ENCODE assay signal across 8 cellular contexts in the genomic region with DNA sequence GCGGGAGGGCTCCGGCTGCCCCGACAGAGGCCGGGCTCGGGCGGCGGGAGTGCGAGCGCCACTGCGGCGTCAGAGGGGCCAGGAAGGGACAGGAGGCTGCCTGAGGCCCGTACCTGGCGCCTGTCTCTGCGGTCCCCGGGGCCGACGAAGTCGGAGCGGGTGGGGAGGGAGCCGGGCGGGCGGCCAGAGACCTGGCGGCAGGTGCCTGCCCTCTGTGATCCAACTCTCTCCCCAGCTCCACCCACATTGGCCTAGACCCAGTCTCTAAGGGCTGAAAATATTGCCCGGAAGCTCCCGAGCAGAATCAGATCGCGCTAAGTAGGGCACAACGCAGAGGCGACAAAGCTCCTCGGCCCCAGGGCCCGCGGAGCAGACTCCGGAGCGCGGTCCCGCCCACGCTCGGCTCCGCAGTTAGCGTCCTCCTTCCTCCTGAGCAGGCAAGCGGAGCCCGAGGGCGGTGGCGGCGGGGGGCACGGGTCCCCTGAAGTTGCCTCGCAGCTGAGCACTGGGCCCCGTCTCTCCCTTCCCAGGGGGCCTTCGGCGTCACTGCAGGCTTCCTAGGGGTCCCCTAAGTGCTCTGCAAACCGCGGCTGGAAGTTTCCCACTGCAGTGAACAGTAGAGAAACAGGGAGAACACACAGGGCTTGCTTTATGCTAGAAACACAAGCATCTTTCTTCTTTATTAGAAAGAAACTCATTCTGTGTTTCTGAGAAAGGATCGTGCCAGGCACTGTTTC. TPM values are rescaled to one million over a fixed set of nuclear protein-coding genes. Genes with fewer than 3 reads are reported as not detected.
A peak's percentile ranks its signal among the peaks of the same experiment; 100 is the strongest.
DNase-seq lines count a peak whose midpoint lies in the region; TF ChIP-seq lines count a peak whose summit lies in the region.

Gene MAN2A2 (plus strand): TSS at position 307 of the 737 bp plus-strand sequence. CDS start 906 bp downstream, outside the sequence.

- DNase-seq in COR-L47 (lab: John Stamatoyannopoulos, UW) (peak; percentile 23), GM20000 (ENCODE audit: low spot score) (peak; percentile 92), HT-29 (ENCODE audit: low spot score) (peak; percentile 85), SHP77 treated with DMSO at 0.1 percent for 48 hours (lab: John Stamatoyannopoulos, UW) (peak; percentile 47), germinal center (ENCODE audit: low spot score) (peak; percentile 80), nucleus accumbens (lab: John Stamatoyannopoulos, UW) (peak in 50 of 56 donors; percentile 18 to 84 (median 62)), superior temporal gyrus (ENCODE audit: extremely low spot score) (peak; percentile 90)
- DNase-seq in activated naive CD4-positive, alpha-beta T cell treated with Interleukin-2 at 50 U/mL for 16 hours, result peak; percentile 83

- TF ChIP-seq CTCF in GM20000 (IDR thresholded peaks at IDR 0.05; ENCODE audit: extremely low read depth, missing control alignments), result no peak

RNA-seq across cellular contexts. Expression of gene MAN2A2, which starts in this region (rescaled TPM):
- 29.8 and 32.7 TPM in 2 replicates for total RNA-seq in HT-29 (2014; rRNA removed; shearing (Covaris generic))

Comparison
In these comparisons a context has a peak if more than half of its experiments do, and no peak if none do; other contexts are left out.
1. Peak in every context shown above with its lines: DNase-seq.
2. DNase-seq: peak in every context shown above with its lines; median percentile 92 in GM20000; 90 in superior temporal gyrus; 85 in HT-29; 83 in activated naive CD4-positive, alpha-beta T cell treated with Interleukin-2 at 50 U/mL for 16 hours; 80 in germinal center; 62 in nucleus accumbens; 47 in SHP77 treated with DMSO at 0.1 percent for 48 hours; 23 in COR-L47.